ENCODE assay signal across 1 cellular context in the genomic region with DNA sequence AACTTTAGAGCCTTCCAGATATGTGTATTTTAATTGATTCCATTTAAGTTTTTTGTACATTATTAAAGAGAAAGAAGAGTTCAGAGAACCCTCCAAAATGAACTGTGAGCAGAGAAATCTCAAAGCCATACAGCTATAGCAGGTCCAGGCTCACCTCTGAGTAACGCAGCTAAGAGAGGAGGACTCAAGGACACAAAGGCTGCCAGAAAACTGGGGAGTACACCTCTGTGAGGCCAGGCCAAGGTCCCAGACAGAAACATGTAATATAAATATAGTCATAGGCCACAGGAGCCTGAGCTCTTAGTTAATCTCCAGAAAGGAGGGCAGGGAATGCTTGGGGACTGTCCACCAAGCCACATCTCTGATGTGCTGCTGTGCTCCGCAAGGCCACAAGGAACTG.
TF ChIP-seq lines count a peak whose summit lies in the region.

No MANE protein-coding gene starts in this region.

TF ChIP-seq in GM23338, 12 proteins besides CTCF, POLR2A, EP300 and RAD21 (continued from another document):
- TF ChIP-seq ZNF462 (CRISPR knock-in tag; IDR thresholded peaks at IDR 0.05) = no peak
- no peak for TF ChIP-seq POLR2AphosphoS5 (IDR thresholded peaks at IDR 0.05; ENCODE audit: low read depth)
- no peak for TF ChIP-seq ZNF331 (CRISPR knock-in tag; IDR thresholded peaks at IDR 0.05; ENCODE audit: low read depth)
- no peak for TF ChIP-seq EZH2phosphoT487 (IDR thresholded peaks at IDR 0.05; ENCODE audit: unreplicated experiment)
- TF ChIP-seq NANOG (IDR thresholded peaks at IDR 0.05; ENCODE audit: borderline replicate concordance) = no peak
- TF ChIP-seq STAT1 (IDR thresholded peaks at IDR 0.05; ENCODE audit: unreplicated experiment) = no peak
- TF ChIP-seq REST (IDR thresholded peaks at IDR 0.05; ENCODE audit: unreplicated experiment) = no peak
